ENCODE assay signal across 17 cellular contexts in the genomic region with DNA sequence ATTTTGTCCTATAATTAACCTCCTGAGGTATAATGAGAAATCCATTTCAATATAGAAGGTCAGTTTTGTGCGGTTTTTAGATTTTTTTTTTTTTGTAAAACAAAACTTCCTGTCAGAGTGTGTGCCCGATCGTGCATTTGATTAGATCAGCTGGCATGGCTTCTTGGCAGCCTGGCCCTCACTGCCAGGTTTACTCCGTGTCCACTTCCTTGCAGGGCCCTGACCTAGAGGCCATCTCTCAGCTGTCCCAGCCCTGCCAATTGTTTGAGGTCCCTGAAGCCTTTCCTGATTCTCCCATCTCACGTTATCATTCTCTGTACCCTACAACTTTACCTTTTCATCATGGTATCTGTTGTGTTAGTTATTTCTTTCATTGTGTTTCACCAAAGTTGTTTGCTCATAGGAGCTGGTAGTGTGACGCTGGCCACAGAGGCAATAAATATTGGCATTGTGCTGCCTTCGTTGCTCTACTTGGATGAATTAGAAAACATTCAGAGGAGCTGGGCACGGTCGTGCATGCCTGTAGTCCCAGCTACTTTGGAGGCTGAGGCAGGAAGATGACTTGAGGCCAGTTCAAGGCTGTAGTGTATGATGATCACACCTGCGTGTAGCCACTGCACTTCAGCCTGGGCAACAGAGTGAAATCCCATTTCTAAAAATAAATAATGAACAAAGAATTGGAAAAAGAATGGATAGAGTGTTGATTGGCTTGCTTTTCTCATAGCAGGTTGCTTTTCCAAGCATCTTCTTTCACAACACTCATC.
A peak's percentile ranks its signal among the peaks of the same experiment; 100 is the strongest.
DNase-seq lines count a peak whose midpoint lies in the region; ATAC-seq and TF ChIP-seq lines count a peak whose summit lies in the region.
"Had no signal": no experiment of that assay in that cellular context is flagged by ENCODE, and none has a peak within 500 bp of the region (broad histone marks: within the 10 kb centered on the region; RNA-seq: fewer than 3 reads in every experiment).

No MANE protein-coding gene starts in this region.

- no peak overlapping the region for H2BK5ac ChIP-seq in H9 (ENCODE audit: insufficient read length, low read length)

- no peak overlapping the region for H3K4me2 ChIP-seq in H9 (ENCODE audit: insufficient read depth, insufficient read length, low read length)

- H3K27ac ChIP-seq in VCaP, result peak overlapping the region; percentile 67
- no peak overlapping the region for H3K27ac ChIP-seq in right cardiac atrium (ENCODE audit: low read length)
- peak overlapping the region; percentile 7 for H3K27ac ChIP-seq in psoas muscle
- H3K27ac ChIP-seq in H9 (ENCODE audit: insufficient read length, low read depth, low read length), result no peak overlapping the region

- H3K36me3 ChIP-seq in psoas muscle (ENCODE audit: insufficient read depth in 1 of 2, low read depth in 1 of 2), result peaks cover 5 to 17% of the 10 kb centered on the region in 2 donors

- H3K9me3 Mint-ChIP-seq in H9 (peaks cover 24 to 28% of the 10 kb centered on the region in 2 experiments), mesothelial cell of epicardium (peaks cover 21% of the 10 kb centered on the region)
- H3K9me3 Mint-ChIP-seq in activated CD4-positive, alpha-beta T cell treated with anti-CD3 and anti-CD28 coated beads, Interleukin-2, amount 10 ng/mL, durations not matched to agents 7 days and 5 days, result peaks cover 21% of the 10 kb centered on the region

- H3K4me3 ChIP-seq in right cardiac atrium (ENCODE audit: low read length) (no peak overlapping the region), psoas muscle (no peak overlapping the region)

- H3K79me1 ChIP-seq in H9 (ENCODE audit: insufficient read depth, low read depth, low read length, poor library complexity, severe bottlenecking), result no peaks in the 10 kb centered on the region

- intact Hi-C loops in right cardiac atrium (cut with DNase I), result no loop called here
- intact Hi-C loops in psoas muscle (cut with DNase I), result no loop called here

- WGBS in right cardiac atrium, result 56% methylated on average over 10 of the region's 10 CpGs
- WGBS in psoas muscle, 3 donors, result 26 to 35% (median 32%) methylated on average over 10 of the region's 10 CpGs
- no CpG with 5 or more reads among the region's 10 CpGs for WGBS in H9 (ENCODE audit: extremely low coverage, insufficient read length, low lambda C conversion rate)

- H3K4ac ChIP-seq in H9 (ENCODE audit: low read depth, low read length), result no peak overlapping the region

- H3K14ac ChIP-seq in H9 (ENCODE audit: insufficient read depth, low read length), result no peak overlapping the region

- DNase-seq in G401 (ENCODE audit: low spot score) (peak; percentile 11), right cardiac atrium (peak in 1 of 3 donors; percentile 44), psoas muscle (no peak), H9 (no peak), mesothelial cell of epicardium (ENCODE audit: low spot score in 2 of 2, unreplicated experiment in 2 of 2) (no peak)
- no peak for DNase-seq in stimulated activated naive CD4-positive, alpha-beta T cell treated with Interleukin-2 at 50 U/mL for 16 hours (lab: John Stamatoyannopoulos, UW)
- no peak for DNase-seq in activated CD4-positive, alpha-beta T cell treated with anti-CD3 and anti-CD28 coated beads, Interleukin-2, amount 10 ng/mL, durations not matched to agents 7 days and 5 days
- DNase-seq: activated B cell treated with CpG ODN at 0.5 μM for 24 hours; activated CD8-positive, alpha-beta memory T cell treated with anti-CD3 and anti-CD28 coated beads, Interleukin-2, amount 10 ng/mL, durations not matched to agents 7 days and 5 days; activated gamma-delta T cell treated with Interleukin-2 at 50 U/mL for 16 hours; effector CD8-positive, alpha-beta T cell; KG1; midbrain; NCI-H1694; NCI-H510A; substantia nigra had no signal

- H3K4me1 ChIP-seq in right cardiac atrium (ENCODE audit: control insufficient read depth, insufficient read depth, low read length) (peaks cover 2% of the 10 kb centered on the region), psoas muscle (peaks cover 21% of the 10 kb centered on the region), H9 (ENCODE audit: insufficient read depth, low read length) (peaks cover 4% of the 10 kb centered on the region)

- H4K20me1 ChIP-seq in H9 (ENCODE audit: control insufficient read depth, insufficient read depth, insufficient read length), result no peaks in the 10 kb centered on the region

- CTCF ChIA-PET in activated CD4-positive, alpha-beta T cell treated with anti-CD3 and anti-CD28 coated beads, Interleukin-2, amount 10 ng/mL, durations not matched to agents 7 days and 5 days (lab: Charles Lee), result interaction anchor here (1.2 kb wide), 1 partner anchor 281 kb away, joined by 3 read pairs; no protein-coding TSS in a partner anchor

- H3K9me3 ChIP-seq in right cardiac atrium (ENCODE audit: control insufficient read depth, low read length) (no peaks in the 10 kb centered on the region), psoas muscle (peaks cover 7% of the 10 kb centered on the region), H9 (ENCODE audit: control insufficient read depth, low read depth, low read length) (peaks cover 17% of the 10 kb centered on the region)

- H2BK20ac ChIP-seq in H9 (ENCODE audit: low read depth, low read length, poor library complexity, severe bottlenecking), result no peak overlapping the region

- no peaks in the 10 kb centered on the region for H3K27me3 Mint-ChIP-seq in H9 (ENCODE audit: low read depth)
- H3K27me3 Mint-ChIP-seq in activated CD4-positive, alpha-beta T cell treated with anti-CD3 and anti-CD28 coated beads, Interleukin-2, amount 10 ng/mL, durations not matched to agents 7 days and 5 days, result no peaks in the 10 kb centered on the region
- no peaks in the 10 kb centered on the region for H3K27me3 Mint-ChIP-seq in mesothelial cell of epicardium (ENCODE audit: low read depth)
- H3K27me3 Mint-ChIP-seq: activated B cell treated with CpG ODN at 0.5 μM for 24 hours; activated CD8-positive, alpha-beta memory T cell treated with anti-CD3 and anti-CD28 coated beads, Interleukin-2, amount 10 ng/mL, durations not matched to agents 7 days and 5 days had no signal

- no peak for TF ChIP-seq CTCF in VCaP (conservative IDR thresholded peaks at IDR 0.05)
- no peak for TF ChIP-seq CTCF in psoas muscle (IDR thresholded peaks at IDR 0.05)
- no peak for TF ChIP-seq CTCF in H9 (conservative IDR thresholded peaks at IDR 0.05)
- TF ChIP-seq CTCF in mesothelial cell of epicardium (IDR thresholded peaks at IDR 0.05; ENCODE audit: unreplicated experiment), result no peak

- no peak overlapping the region for H3K18ac ChIP-seq in H9 (ENCODE audit: insufficient read length, low read depth, low read length)

- no peaks in the 10 kb centered on the region for H3K27me3 ChIP-seq in right cardiac atrium (ENCODE audit: control insufficient read depth, insufficient read depth)
- H3K27me3 ChIP-seq in psoas muscle (ENCODE audit: insufficient read depth in 3 of 3, low read length in 2 of 3), result no peaks in the 10 kb centered on the region
- no peaks in the 10 kb centered on the region for H3K27me3 ChIP-seq in H9 (ENCODE audit: insufficient read depth, low read length)

- H3K56ac ChIP-seq in H9 (ENCODE audit: insufficient read length, low read depth, low read length), result no peak overlapping the region

- ATAC-seq in right cardiac atrium, result peak; percentile 53 to 63
- peak; percentile 56 to 73 (median 66) for ATAC-seq in psoas muscle
- ATAC-seq: activated CD8-positive, alpha-beta memory T cell treated with anti-CD3 and anti-CD28 coated beads, Interleukin-2, amount 10 ng/mL, durations not matched to agents 7 days and 5 days had no signal

- H3K27ac Mint-ChIP-seq in H9, result peak overlapping the region in 1 of 3 experiments; percentile 61; a peak in 2 of 7 replicates
- H3K27ac Mint-ChIP-seq in activated CD4-positive, alpha-beta T cell treated with anti-CD3 and anti-CD28 coated beads, Interleukin-2, amount 10 ng/mL, durations not matched to agents 7 days and 5 days, result no peak overlapping the region
- H3K27ac Mint-ChIP-seq in mesothelial cell of epicardium, result no peak overlapping the region
- H3K27ac Mint-ChIP-seq: activated B cell treated with CpG ODN at 0.5 μM for 24 hours; activated CD8-positive, alpha-beta memory T cell treated with anti-CD3 and anti-CD28 coated beads, Interleukin-2, amount 10 ng/mL, durations not matched to agents 7 days and 5 days had no signal

- no peak overlapping the region for H4K8ac ChIP-seq in H9 (replicated peaks; ENCODE audit: insufficient read length, low read depth, low read length)

- no peak overlapping the region for H4K91ac ChIP-seq in H9 (ENCODE audit: insufficient read length, low read depth, low read length)

- H3K36me3 Mint-ChIP-seq in H9 (ENCODE audit: insufficient read depth in 1 of 3, low read depth in 3 of 3), result peaks cover 24 to 30% (median 29%) of the 10 kb centered on the region in 3 experiments
- H3K36me3 Mint-ChIP-seq in activated CD4-positive, alpha-beta T cell treated with anti-CD3 and anti-CD28 coated beads, Interleukin-2, amount 10 ng/mL, durations not matched to agents 7 days and 5 days (ENCODE audit: low read depth), result peaks cover 14% of the 10 kb centered on the region
- peaks cover 40% of the 10 kb centered on the region for H3K36me3 Mint-ChIP-seq in mesothelial cell of epicardium

- no peak overlapping the region for H2AFZ ChIP-seq in H9 (ENCODE audit: low read length)

- no peak overlapping the region for H2BK15ac ChIP-seq in H9 (ENCODE audit: low read depth, low read length)

- H3K23me2 ChIP-seq in H9 (ENCODE audit: insufficient read length, low read depth, low read length, poor library complexity, severe bottlenecking), result no peaks in the 10 kb centered on the region

- H3K79me2 ChIP-seq in H9 (ENCODE audit: insufficient read depth, low read length), result no peaks in the 10 kb centered on the region

- POLR2A ChIA-PET in activated CD4-positive, alpha-beta T cell treated with anti-CD3 and anti-CD28 coated beads, Interleukin-2, amount 10 ng/mL, durations not matched to agents 7 days and 5 days (lab: Charles Lee), result no interaction called here

- H3T11ph ChIP-seq in H9 (ENCODE audit: low read length), result no peak overlapping the region

- no peak overlapping the region for H2BK120ac ChIP-seq in H9 (ENCODE audit: low read depth, low read length, poor library complexity, severe bottlenecking)

- in situ Hi-C loops in G401 (cut with HindIII; ENCODE audit: low sequenced_read_pairs), result no loop called here

- no peak overlapping the region for H4K5ac ChIP-seq in H9 (ENCODE audit: insufficient read length, low read depth, low read length)

- no peak overlapping the region for H2AK5ac ChIP-seq in H9 (ENCODE audit: insufficient read length, low read length)

- H3K23ac ChIP-seq in H9 (ENCODE audit: insufficient read length, low read depth, low read length), result no peak overlapping the region

- H3K4me1 Mint-ChIP-seq in H9 (peaks cover 19 to 20% of the 10 kb centered on the region in 2 experiments), mesothelial cell of epicardium (peaks cover 17% of the 10 kb centered on the region)
- H3K4me1 Mint-ChIP-seq in activated CD4-positive, alpha-beta T cell treated with anti-CD3 and anti-CD28 coated beads, Interleukin-2, amount 10 ng/mL, durations not matched to agents 7 days and 5 days, result no peaks in the 10 kb centered on the region
- H3K4me1 Mint-ChIP-seq: activated B cell treated with CpG ODN at 0.5 μM for 24 hours; activated CD8-positive, alpha-beta memory T cell treated with anti-CD3 and anti-CD28 coated beads, Interleukin-2, amount 10 ng/mL, durations not matched to agents 7 days and 5 days had no signal

- no peak overlapping the region for H2BK12ac ChIP-seq in H9 (ENCODE audit: insufficient read length, low read depth, low read length)

- no peak overlapping the region for H3K4me3 Mint-ChIP-seq in H9
- H3K4me3 Mint-ChIP-seq in activated CD4-positive, alpha-beta T cell treated with anti-CD3 and anti-CD28 coated beads, Interleukin-2, amount 10 ng/mL, durations not matched to agents 7 days and 5 days, result no peak overlapping the region
- H3K4me3 Mint-ChIP-seq in mesothelial cell of epicardium, result no peak overlapping the region
- H3K4me3 Mint-ChIP-seq: activated B cell treated with CpG ODN at 0.5 μM for 24 hours; activated CD8-positive, alpha-beta memory T cell treated with anti-CD3 and anti-CD28 coated beads, Interleukin-2, amount 10 ng/mL, durations not matched to agents 7 days and 5 days had no signal

- H3K9ac ChIP-seq in H9 (ENCODE audit: extremely low read depth, insufficient read length, low read length), result no peak overlapping the region

Comparison
In these comparisons a context has a peak if more than half of its experiments do, and no peak if none do; other contexts are left out.
1. H3K27ac ChIP-seq: peak in VCaP (single experiment) and psoas muscle (single experiment); none in right cardiac atrium (single experiment) and H9 (single experiment).